Comparison of ENCODE assay signal across 16 cellular contexts in genomic region chr6:21102624-21103023, GRCh38.
DNase-seq lines count a peak whose midpoint lies in the region; FAIRE-seq and TF ChIP-seq lines count a peak whose summit lies in the region.
"Had no signal": no experiment of that assay in that cellular context is flagged by ENCODE, and none has a peak within 500 bp of the region (broad histone marks: within the 10 kb centered on the region; RNA-seq: fewer than 3 reads in every experiment).

No MANE protein-coding gene starts in this region.

- H3K4me3 ChIP-seq in Caco-2 (ENCODE audit: low read depth, low read length) (no peak overlapping the region), HUES48 (ENCODE audit: low read depth, low read length) (no peak overlapping the region), bronchial epithelial cell (ENCODE audit: low read depth, low read length) (no peak overlapping the region)
- H3K4me3 ChIP-seq: GM12878, MG63 had no signal

- H3K4me3 Mint-ChIP-seq in Caco-2 (ENCODE audit: unreplicated experiment) (no peak overlapping the region), mesothelial cell of epicardium (no peak overlapping the region)
- H3K4me3 Mint-ChIP-seq in activated CD4-positive, alpha-beta memory T cell treated with anti-CD3 and anti-CD28 coated beads, Interleukin-2, amount 10 ng/mL, durations not matched to agents 7 days and 5 days, result no peak overlapping the region

- H3K27me3 Mint-ChIP-seq in Caco-2 (ENCODE audit: insufficient read depth, unreplicated experiment), result no peaks in the 10 kb centered on the region
- no peaks in the 10 kb centered on the region for H3K27me3 Mint-ChIP-seq in mesothelial cell of epicardium (ENCODE audit: low read depth)
- no peaks in the 10 kb centered on the region for H3K27me3 Mint-ChIP-seq in activated CD4-positive, alpha-beta memory T cell treated with anti-CD3 and anti-CD28 coated beads, Interleukin-2, amount 10 ng/mL, durations not matched to agents 7 days and 5 days
- H3K27me3 Mint-ChIP-seq: CD8-positive, alpha-beta memory T cell had no signal

- H3K27me3 ChIP-seq in Caco-2 (replicated peaks; ENCODE audit: control insufficient read depth, insufficient read depth, low read length), result no peaks in the 10 kb centered on the region
- no peaks in the 10 kb centered on the region for H3K27me3 ChIP-seq in HUES48 (ENCODE audit: control insufficient read depth, insufficient read depth, low read length)
- no peaks in the 10 kb centered on the region for H3K27me3 ChIP-seq in bronchial epithelial cell (ENCODE audit: control insufficient read depth, insufficient read depth, low read length)
- H3K27me3 ChIP-seq: MG63 had no signal

- H3K27ac ChIP-seq in HUES48 (ENCODE audit: low read depth, low read length), result peak overlapping the region; percentile 50
- H3K27ac ChIP-seq: KMS-11 had no signal

- DNase-seq in Caco-2 (peak; percentile 30 to 44), bronchial epithelial cell (ENCODE audit: low read depth) (peak; percentile 46), mesothelial cell of epicardium (ENCODE audit: low spot score in 2 of 2, unreplicated experiment in 2 of 2) (no peak), GM12891 (ENCODE audit: insufficient read length, low spot score) (no peak), NCI-H82 treated with DMSO at 0.1 percent for 48 hours (lab: John Stamatoyannopoulos, UW; ENCODE audit: unreplicated experiment) (no peak)
- no peak for DNase-seq in activated CD4-positive, alpha-beta memory T cell treated with anti-CD3 and anti-CD28 coated beads, Interleukin-2, amount 10 ng/mL, durations not matched to agents 7 days and 5 days
- DNase-seq: CD8-positive, alpha-beta memory T cell; MG63; NCI-H1105; NCI-H1694 treated with DMSO at 0.1 percent for 48 hours; NCI-H446; SHP77 treated with DMSO at 0.1 percent for 48 hours had no signal

- H3K27ac Mint-ChIP-seq in Caco-2 (ENCODE audit: unreplicated experiment) (peak overlapping the region; percentile 74), mesothelial cell of epicardium (peak overlapping the region; percentile 30)
- no peak overlapping the region for H3K27ac Mint-ChIP-seq in activated CD4-positive, alpha-beta memory T cell treated with anti-CD3 and anti-CD28 coated beads, Interleukin-2, amount 10 ng/mL, durations not matched to agents 7 days and 5 days

- H3K4me1 Mint-ChIP-seq in Caco-2 (ENCODE audit: low read depth, unreplicated experiment) (peaks cover 33% of the 10 kb centered on the region), mesothelial cell of epicardium (peaks cover 57% of the 10 kb centered on the region)
- H3K4me1 Mint-ChIP-seq in activated CD4-positive, alpha-beta memory T cell treated with anti-CD3 and anti-CD28 coated beads, Interleukin-2, amount 10 ng/mL, durations not matched to agents 7 days and 5 days, result peaks cover 14% of the 10 kb centered on the region

- H3K4me1 ChIP-seq in Caco-2 (peaks cover 33% of the 10 kb centered on the region), HUES48 (ENCODE audit: control insufficient read depth, insufficient read depth, low read length) (peaks cover 35% of the 10 kb centered on the region)

- TF ChIP-seq POLR2A in GM12891 (IDR thresholded peaks at IDR 0.05; ENCODE audit: low read depth, low read length), result no peak

- no peak overlapping the region for H3K9ac ChIP-seq in HUES48 (ENCODE audit: low read depth, low read length)
- H3K9ac ChIP-seq: KMS-11 had no signal

- intact Hi-C loops in Caco-2 (cut with micrococcal nuclease; ENCODE audit: unreplicated experiment), result no loop called here

- peaks cover 5% of the 10 kb centered on the region for H3K36me3 Mint-ChIP-seq in Caco-2 (ENCODE audit: insufficient read depth, unreplicated experiment)
- H3K36me3 Mint-ChIP-seq in mesothelial cell of epicardium, result no peaks in the 10 kb centered on the region
- H3K36me3 Mint-ChIP-seq in activated CD4-positive, alpha-beta memory T cell treated with anti-CD3 and anti-CD28 coated beads, Interleukin-2, amount 10 ng/mL, durations not matched to agents 7 days and 5 days (ENCODE audit: low read depth), result no peaks in the 10 kb centered on the region

- TF ChIP-seq CTCF in Caco-2 (IDR thresholded peaks at IDR 0.05; ENCODE audit: insufficient read depth in 1 of 2, low read depth in 1 of 2, low read length in 1 of 2, severe bottlenecking in 1 of 2, unreplicated experiment in 1 of 2), result no peak
- TF ChIP-seq CTCF in bronchial epithelial cell (IDR thresholded peaks at IDR 0.05; ENCODE audit: insufficient read depth, low read length, severe bottlenecking), result no peak
- TF ChIP-seq CTCF in mesothelial cell of epicardium (IDR thresholded peaks at IDR 0.05; ENCODE audit: unreplicated experiment), result no peak

- FAIRE-seq in bronchial epithelial cell (lab: Jason Lieb, UNC) (no peak), GM12891 (lab: Jason Lieb, UNC) (no peak)
- FAIRE-seq: GM12878, GM19239 had no signal

- CTCF ChIA-PET in Caco-2 (lab: Charles Lee), result no interaction called here
- CTCF ChIA-PET in activated CD4-positive, alpha-beta memory T cell treated with anti-CD3 and anti-CD28 coated beads, Interleukin-2, amount 10 ng/mL, durations not matched to agents 7 days and 5 days (lab: Charles Lee), result no interaction called here

- H3K9me3 Mint-ChIP-seq in Caco-2 (ENCODE audit: unreplicated experiment), result no peaks in the 10 kb centered on the region
- H3K9me3 Mint-ChIP-seq in mesothelial cell of epicardium, result no peaks in the 10 kb centered on the region
- H3K9me3 Mint-ChIP-seq in activated CD4-positive, alpha-beta memory T cell treated with anti-CD3 and anti-CD28 coated beads, Interleukin-2, amount 10 ng/mL, durations not matched to agents 7 days and 5 days, result no peaks in the 10 kb centered on the region
- H3K9me3 Mint-ChIP-seq: CD8-positive, alpha-beta memory T cell had no signal

- no TSS peak for BruUV-seq in Caco-2 (replicated peaks; lab: Mats Ljungman, UMichigan)

- H3K36me3 ChIP-seq in Caco-2 (ENCODE audit: control insufficient read depth, insufficient read depth, low read length) (no peaks in the 10 kb centered on the region), HUES48 (ENCODE audit: control insufficient read depth, insufficient read depth, low read length) (no peaks in the 10 kb centered on the region), bronchial epithelial cell (ENCODE audit: control insufficient read depth, insufficient read depth, low read length) (no peaks in the 10 kb centered on the region)
- H3K36me3 ChIP-seq: MG63 had no signal

- H3K9me3 ChIP-seq in Caco-2 (no peaks in the 10 kb centered on the region), HUES48 (ENCODE audit: control insufficient read depth, insufficient read depth, low read length) (no peaks in the 10 kb centered on the region)
- H3K9me3 ChIP-seq: MG63 had no signal

- POLR2A ChIA-PET in Caco-2 (lab: Charles Lee), result no interaction called here
- POLR2A ChIA-PET in activated CD4-positive, alpha-beta memory T cell treated with anti-CD3 and anti-CD28 coated beads, Interleukin-2, amount 10 ng/mL, durations not matched to agents 7 days and 5 days (lab: Charles Lee), result no interaction called here

TF ChIP-seq in GM12891, 5 proteins besides CTCF, POLR2A, EP300 and RAD21:
- no peak for TF ChIP-seq TAF1 (IDR thresholded peaks at IDR 0.05; ENCODE audit: low read depth, low read length)

Comparison
In these comparisons a context has a peak if more than half of its experiments do, and no peak if none do; other contexts are left out.
1. DNase-seq: peak in Caco-2 (2 of 2) and bronchial epithelial cell (single experiment); none in mesothelial cell of epicardium (0 of 2), GM12891 (single experiment), NCI-H82 treated with DMSO at 0.1 percent for 48 hours (single experiment) and activated CD4-positive, alpha-beta memory T cell treated with anti-CD3 and anti-CD28 coated beads, Interleukin-2, amount 10 ng/mL, durations not matched to agents 7 days and 5 days (single experiment).